In genomic region chrX:107050195-107050709, GRCh38 we compare ENCODE assay signal across 24 cellular contexts.
"Had no signal": no experiment of that assay in that cellular context is flagged by ENCODE, and none has a peak within 500 bp of the region (broad histone marks: within the 10 kb centered on the region; RNA-seq: fewer than 3 reads in every experiment).

No MANE protein-coding gene starts in this region.

- H3K4me3 ChIP-seq: heart right ventricle, hepatocyte, lung, ovary, right atrium auricular region, right lobe of liver, smooth muscle cell, transverse colon, upper lobe of left lung had no signal

- H3K27ac ChIP-seq: heart right ventricle, hepatocyte, ovary, right atrium auricular region, right lobe of liver, transverse colon, upper lobe of left lung had no signal

- H3K4me1 ChIP-seq: heart right ventricle, right atrium auricular region, right lobe of liver, transverse colon, upper lobe of left lung had no signal

- H3K9me3 ChIP-seq: heart right ventricle, ovary, right lobe of liver, transverse colon, upper lobe of left lung had no signal

- FAIRE-seq: urothelium cell line had no signal

- H3K4me3 Mint-ChIP-seq: mesothelial cell of epicardium; naive B cell; natural killer cell treated with Interleukin-12 subunit alpha and Interleukin-12 subunit beta and Interleukin-15 and Interleukin-18, amount 100 ng/mL, for 72 hours; stimulated activated memory B cell treated with anti-CD40 and anti-IgM and Interleukin-4, amounts not matched to agents 10 μg/mL and 1 μg/mL and 100 μg/mL, for 72 hours; stimulated activated naive CD8-positive, alpha-beta T cell treated with anti-CD3 and anti-CD28 coated beads, Interleukin-15, amount 100 ng/mL, for 72 hours had no signal

- H3K36me3 Mint-ChIP-seq: mesothelial cell of epicardium; naive B cell; natural killer cell treated with Interleukin-12 subunit alpha and Interleukin-12 subunit beta and Interleukin-15 and Interleukin-18, amount 100 ng/mL, for 72 hours; stimulated activated memory B cell treated with anti-CD40 and anti-IgM and Interleukin-4, amounts not matched to agents 10 μg/mL and 1 μg/mL and 100 μg/mL, for 72 hours had no signal

- ATAC-seq: heart right ventricle; natural killer cell treated with Interleukin-12 subunit alpha and Interleukin-12 subunit beta and Interleukin-15 and Interleukin-18, amount 100 ng/mL, for 72 hours; right lobe of liver; stimulated activated memory B cell treated with anti-CD40 and anti-IgM and Interleukin-4, amounts not matched to agents 10 μg/mL and 1 μg/mL and 100 μg/mL, for 72 hours; stimulated activated naive CD8-positive, alpha-beta T cell treated with anti-CD3 and anti-CD28 coated beads, Interleukin-15, amount 100 ng/mL, for 72 hours had no signal

- H3K27ac Mint-ChIP-seq: mesothelial cell of epicardium; naive B cell; natural killer cell treated with Interleukin-12 subunit alpha and Interleukin-12 subunit beta and Interleukin-15 and Interleukin-18, amount 100 ng/mL, for 72 hours; progenitor cell of endocrine pancreas; stimulated activated memory B cell treated with anti-CD40 and anti-IgM and Interleukin-4, amounts not matched to agents 10 μg/mL and 1 μg/mL and 100 μg/mL, for 72 hours; stimulated activated naive CD8-positive, alpha-beta T cell treated with anti-CD3 and anti-CD28 coated beads, Interleukin-15, amount 100 ng/mL, for 72 hours had no signal

- H3K36me3 ChIP-seq: heart right ventricle, ovary, right atrium auricular region, right lobe of liver, transverse colon, upper lobe of left lung had no signal

- H3K27me3 Mint-ChIP-seq: progenitor cell of endocrine pancreas had no signal

- H3K27me3 ChIP-seq: hepatocyte, ovary, right lobe of liver, transverse colon, upper lobe of left lung had no signal

- H3K4me1 Mint-ChIP-seq: mesothelial cell of epicardium; stimulated activated memory B cell treated with anti-CD40 and anti-IgM and Interleukin-4, amounts not matched to agents 10 μg/mL and 1 μg/mL and 100 μg/mL, for 72 hours; stimulated activated naive CD8-positive, alpha-beta T cell treated with anti-CD3 and anti-CD28 coated beads, Interleukin-15, amount 100 ng/mL, for 72 hours had no signal

- H3K9me3 Mint-ChIP-seq: natural killer cell treated with Interleukin-12 subunit alpha and Interleukin-12 subunit beta and Interleukin-15 and Interleukin-18, amount 100 ng/mL, for 72 hours had no signal

- DNase-seq: heart right ventricle; islet precursor cell; mesendoderm; naive B cell; ovary; right lobe of liver; stimulated activated CD4-positive, alpha-beta T cell treated with anti-CD3 and anti-CD28 coated beads, Interleukin-1b, Interleukin-23, amount 100 ng/mL, for 48 hours; stimulated activated CD4-positive, alpha-beta T cell treated with anti-CD3 and anti-CD28 coated beads, Interleukin-2, amount 100 ng/mL, for 48 hours; stimulated activated CD4-positive, alpha-beta T cell treated with anti-CD3 and anti-CD28 coated beads, Interleukin-4, amount 100 ng/mL, for 4 hours; stimulated activated CD8-positive, alpha-beta memory T cell treated with anti-CD3 and anti-CD28 coated beads, Interleukin-4, amount 100 ng/mL, for 48 hours; stimulated activated naive CD4-positive, alpha-beta T cell treated with Interleukin-2 at 50 U/mL for 16 hours; stimulated activated naive CD8-positive, alpha-beta T cell treated with anti-CD3 and anti-CD28 coated beads, Interleukin-15, amount 100 ng/mL, for 72 hours; substantia nigra; transverse colon had no signal
